9 cellular contexts compared by ENCODE assay signal in genomic region chr17:58120195-58120822, GRCh38. TPM values are rescaled to one million over a fixed set of nuclear protein-coding genes. Genes with fewer than 3 reads are reported as not detected.
DNase-seq lines count a peak whose midpoint lies in the region; ATAC-seq and TF ChIP-seq lines count a peak whose summit lies in the region.
"Had no signal": no experiment of that assay in that cellular context is flagged by ENCODE, and none has a peak within 500 bp of the region (broad histone marks: within the 10 kb centered on the region; RNA-seq: fewer than 3 reads in every experiment).

No MANE protein-coding gene starts in this region.

- no CpG with 5 or more reads among the region's 7 CpGs for WGBS in neuronal stem cell (ENCODE audit: extremely low coverage in 2 of 2, insufficient read length in 2 of 2, insufficient replicate concordance in 1 of 2), 2 donors

- no peak overlapping the region for H4K8ac ChIP-seq in neuronal stem cell (ENCODE audit: low read depth, low read length)

- no peak overlapping the region for H2AK5ac ChIP-seq in neuronal stem cell (ENCODE audit: low read depth, low read length)

- H2BK5ac ChIP-seq in neuronal stem cell (ENCODE audit: low read length): no peak overlapping the region

- no peak overlapping the region for H3K4me3 ChIP-seq in RWPE2 (ENCODE audit: severe bottlenecking)
- H3K4me3 ChIP-seq in neuronal stem cell (ENCODE audit: low read length in 2 of 2): no peak overlapping the region
- no peak overlapping the region for H3K4me3 ChIP-seq in dorsolateral prefrontal cortex

- no peak overlapping the region for H3K4ac ChIP-seq in neuronal stem cell (ENCODE audit: low read length)

- no peak overlapping the region for H3K4me2 ChIP-seq in neuronal stem cell (ENCODE audit: insufficient read depth, low read length, poor library complexity, severe bottlenecking)

- peak; percentile 52 for DNase-seq in DMS53 (lab: John Stamatoyannopoulos, UW)
- no peak for DNase-seq in DMS53 treated with DMSO at 0.1 percent for 48 hours (lab: John Stamatoyannopoulos, UW; ENCODE audit: unreplicated experiment)
- DNase-seq in RWPE2 (ENCODE audit: low spot score): no peak
- peak; percentile 47 for DNase-seq in central memory CD4-positive, alpha-beta T cell
- DNase-seq in neuronal stem cell (ENCODE audit: low spot score): peak; percentile 80
- no peak for DNase-seq in NCI-H1048 (lab: John Stamatoyannopoulos, UW)
- no peak for DNase-seq in dorsolateral prefrontal cortex

- H3K36me3 ChIP-seq in RWPE2 (ENCODE audit: low read depth) (no peaks in the 10 kb centered on the region), neuronal stem cell (replicated peaks in 1 of 2; ENCODE audit: control insufficient read depth in 2 of 2, insufficient read depth in 2 of 2, low read length in 2 of 2) (no peaks in the 10 kb centered on the region)

- no peak overlapping the region for H3K23ac ChIP-seq in neuronal stem cell (ENCODE audit: low read depth, low read length, poor library complexity)

- intact Hi-C loops in dorsolateral prefrontal cortex (cut with DNase I): no loop called here

- peaks cover 13% of the 10 kb centered on the region for H3K27me3 ChIP-seq in RWPE2 (ENCODE audit: insufficient read depth, poor library complexity, severe bottlenecking)
- peaks cover 0 to 10% (median 4%) of the 10 kb centered on the region in 3 experiments for H3K27me3 ChIP-seq in neuronal stem cell (ENCODE audit: control insufficient read depth in 3 of 3, insufficient read depth in 3 of 3, low read depth in 1 of 3, low read length in 3 of 3)
- peaks cover 0 to 9% (median 0%) of the 10 kb centered on the region in 45 donors for H3K27me3 ChIP-seq in dorsolateral prefrontal cortex

- ATAC-seq in RWPE2 (ENCODE audit: low read depth) (peak; percentile 61; the same call in 1 of the 3 replicates), HG03025 (IDR thresholded peaks at IDR 0.05; ENCODE audit: low FRiP score, unreplicated experiment) (no peak)

- no peak overlapping the region for H2BK120ac ChIP-seq in neuronal stem cell (ENCODE audit: low read depth, low read length)

- H3K27ac ChIP-seq in RWPE2 (ENCODE audit: poor library complexity, severe bottlenecking) (no peak overlapping the region), neuronal stem cell (replicated peaks; ENCODE audit: low read length) (no peak overlapping the region), dorsolateral prefrontal cortex (no peak overlapping the region)
- H3K27ac ChIP-seq: VCaP had no signal

- no peak overlapping the region for H3K9ac ChIP-seq in neuronal stem cell (ENCODE audit: low read depth, low read length, poor library complexity)

- H3K14ac ChIP-seq in neuronal stem cell (ENCODE audit: low read length): no peak overlapping the region

- no peak overlapping the region for H2AFZ ChIP-seq in neuronal stem cell (ENCODE audit: low read length)

- H2BK12ac ChIP-seq in neuronal stem cell (ENCODE audit: low read length): no peak overlapping the region

- H3K79me1 ChIP-seq in neuronal stem cell (ENCODE audit: low read depth, low read length): no peaks in the 10 kb centered on the region

- H3K18ac ChIP-seq in neuronal stem cell (ENCODE audit: low read length): no peak overlapping the region

- H4K91ac ChIP-seq in neuronal stem cell (ENCODE audit: low read depth, low read length, poor library complexity): no peak overlapping the region

- no peak overlapping the region for H2BK15ac ChIP-seq in neuronal stem cell (ENCODE audit: low read length)

- H3K4me1 ChIP-seq in RWPE2 (ENCODE audit: insufficient read depth, poor library complexity, severe bottlenecking) (no peaks in the 10 kb centered on the region), neuronal stem cell (ENCODE audit: control insufficient read depth in 2 of 2, insufficient read depth in 1 of 2, low read depth in 1 of 2, low read length in 2 of 2) (no peaks in the 10 kb centered on the region)

- TF ChIP-seq CTCF in RWPE2 (IDR thresholded peaks at IDR 0.05; ENCODE audit: poor library complexity, severe bottlenecking): no peak
- no peak for TF ChIP-seq CTCF in dorsolateral prefrontal cortex (IDR thresholded peaks at IDR 0.05 in 54 of 56, conservative IDR thresholded peaks at IDR 0.05 in 2 of 56; ENCODE audit: low read depth in 1 of 56, partially characterized antibody in 56 of 56)

- no peaks in the 10 kb centered on the region for H3K9me3 ChIP-seq in RWPE2 (ENCODE audit: severe bottlenecking)
- peaks cover 0 to 3% of the 10 kb centered on the region in 2 donors for H3K9me3 ChIP-seq in neuronal stem cell (replicated peaks in 1 of 2; ENCODE audit: control insufficient read depth in 2 of 2, insufficient read depth in 1 of 2, low read depth in 1 of 2, low read length in 2 of 2)

RNA-seq across cellular contexts. Expression of gene OR4D1, which starts 27.9 kb away (rescaled TPM):
- 0.17 TPM for polyA plus RNA-seq in neuronal stem cell (2013, experiment 1 of 2)
- polyA plus RNA-seq in neuronal stem cell (2013, experiment 2 of 2): 0.19 TPM
- total RNA-seq in dorsolateral prefrontal cortex: under 1 TPM in 20 of 120 experiments, not detected in 100; 0.08 to 0.31 (median 0.13) TPM

RNA-seq across cellular contexts. Expression of gene DYNLL2, which starts 37.1 kb away (rescaled TPM):
- polyA plus RNA-seq in neuronal stem cell (2013, experiment 1 of 2): 57.2 TPM
- polyA plus RNA-seq in neuronal stem cell (2013, experiment 2 of 2): 56.7 TPM
- total RNA-seq in dorsolateral prefrontal cortex: 100 to 1,000 TPM in 25 of 120 experiments, 10 to 100 TPM in 95; 59.6 to 128 (median 88.8) TPM

RNA-seq across cellular contexts. Expression of gene OR4D2, which starts 46.5 kb away (rescaled TPM):
- polyA plus RNA-seq in neuronal stem cell (2013, experiment 1 of 2): not detected
- polyA plus RNA-seq in neuronal stem cell (2013, experiment 2 of 2): not detected
- not detected for total RNA-seq in dorsolateral prefrontal cortex

Comparison
In these comparisons a context has a peak if more than half of its experiments do, and no peak if none do; other contexts are left out.
1. DNase-seq: peak in DMS53 (single experiment), central memory CD4-positive, alpha-beta T cell (single experiment) and neuronal stem cell (single experiment); none in DMS53 treated with DMSO at 0.1 percent for 48 hours (single experiment), RWPE2 (single experiment), NCI-H1048 (single experiment) and dorsolateral prefrontal cortex (0 of 10).